ENCODE assay signal across 8 cellular contexts in the genomic region with DNA sequence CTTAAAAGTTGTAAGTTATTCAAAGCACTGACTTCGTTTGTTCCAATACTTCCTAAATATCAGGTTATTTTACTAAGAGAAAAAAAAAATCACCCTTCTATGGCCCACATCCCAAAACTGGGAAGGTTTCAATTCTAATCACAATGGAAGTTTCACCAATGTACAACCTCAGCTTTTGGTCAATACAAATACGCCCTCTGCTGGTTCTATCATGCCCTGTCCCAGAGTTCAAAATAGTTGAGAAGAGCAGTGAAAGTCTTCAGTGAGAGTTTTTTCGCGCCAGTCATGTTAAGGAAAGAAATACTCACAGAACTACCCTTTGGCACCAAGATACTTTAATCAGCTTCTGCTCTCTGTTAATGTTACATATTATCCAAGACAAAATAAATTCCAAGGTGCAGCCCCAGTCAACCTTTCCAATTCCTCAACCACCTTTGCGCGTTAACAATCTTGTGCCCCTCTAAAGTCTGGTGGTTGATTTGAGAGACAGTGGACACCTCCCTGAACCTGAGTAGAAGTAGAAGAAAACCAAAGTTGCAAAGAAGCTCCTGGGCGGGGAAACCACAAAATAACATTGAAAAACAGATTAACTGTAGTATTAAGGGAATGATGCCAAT. TPM values are rescaled to one million over a fixed set of nuclear protein-coding genes. Genes with fewer than 3 reads are reported as not detected.
DNase-seq lines count a peak whose midpoint lies in the region; ATAC-seq and TF ChIP-seq lines count a peak whose summit lies in the region.

No MANE protein-coding gene starts in this region.

- H3K9me3 Mint-ChIP-seq in immature natural killer cell: no peaks in the 10 kb centered on the region

- no peaks in the 10 kb centered on the region for H3K9me3 ChIP-seq in T-helper 17 cell (ENCODE audit: control insufficient read depth, low read length, poor library complexity, severe bottlenecking)

- H3K27ac Mint-ChIP-seq in T-helper 17 cell (no peak overlapping the region), immature natural killer cell (no peak overlapping the region)

- H3K27ac ChIP-seq in 22Rv1 (no peak overlapping the region), brain microvascular endothelial cell (no peak overlapping the region)

- H3K36me3 ChIP-seq in brain microvascular endothelial cell (replicated peaks): no peaks in the 10 kb centered on the region

- in situ Hi-C loops in brain microvascular endothelial cell (cut with HindIII; ENCODE audit: low pct_ligation_motif_present, low sequenced_read_pairs): no loop called here

- H3K4me3 Mint-ChIP-seq in T-helper 17 cell (no peak overlapping the region), immature natural killer cell (no peak overlapping the region)

- H3K36me3 Mint-ChIP-seq in T-helper 17 cell (ENCODE audit: low read depth) (no peaks in the 10 kb centered on the region), immature natural killer cell (no peaks in the 10 kb centered on the region)

- no peaks in the 10 kb centered on the region for H3K27me3 ChIP-seq in brain microvascular endothelial cell (replicated peaks)

- H3K4me1 Mint-ChIP-seq in T-helper 17 cell (peaks cover 4% of the 10 kb centered on the region), immature natural killer cell (no peaks in the 10 kb centered on the region)

- H3K27me3 Mint-ChIP-seq in T-helper 17 cell: peaks cover 9% of the 10 kb centered on the region
- peaks cover 0 to 9% (median 4%) of the 10 kb centered on the region in 3 donors for H3K27me3 Mint-ChIP-seq in immature natural killer cell (ENCODE audit: low read depth in 3 of 3)

- H3K4me3 ChIP-seq in GM12875 (ENCODE audit: low read depth, low read length) (no peak overlapping the region), brain microvascular endothelial cell (ENCODE audit: low read depth, low read length) (no peak overlapping the region)

- ATAC-seq in T-helper 17 cell (peak; percentile 76), GM21528 (IDR thresholded peaks at IDR 0.05; ENCODE audit: low FRiP score, unreplicated experiment) (no peak)

- DNase-seq in NCI-H146 treated with DMSO at 0.1 percent for 48 hours (lab: John Stamatoyannopoulos, UW; ENCODE audit: unreplicated experiment): peak; percentile 1
- DNase-seq in T-helper 17 cell: peak in 1 of 3 donors; percentile 37
- peak; percentile 68 for DNase-seq in brain microvascular endothelial cell
- peak; percentile 28 to 47 (median 38) for DNase-seq in immature natural killer cell
- DNase-seq in stimulated activated CD4-positive, alpha-beta T cell treated with anti-CD3 and anti-CD28 coated beads, Interleukin-1b, Interleukin-23, amount 100 ng/mL, for 1 hour (ENCODE audit: low read depth in 2 of 2): peak; percentile 6 to 9

- TF ChIP-seq CTCF in 22Rv1 (IDR thresholded peaks at IDR 0.05) (peak; percentile 83), GM12875 (IDR thresholded peaks at IDR 0.05; ENCODE audit: borderline replicate concordance, insufficient read depth, low read depth, low read length) (peak; percentile 65; the same call in 1 of the 2 replicates), brain microvascular endothelial cell (IDR thresholded peaks at IDR 0.05; ENCODE audit: low read depth, low read length, missing control alignments) (peak; percentile 82)

RNA-seq across cellular contexts. Expression of a gene that starts 59.9 kb away (rescaled TPM):
- total RNA-seq in T-helper 17 cell: 10 to 100 TPM; 61.1 to 72.1 TPM
- polyA plus RNA-seq in immature natural killer cell: 100 to 1,000 TPM; 165 to 253 (median 188) TPM
